8 cellular contexts compared by ENCODE assay signal in the genomic region with DNA sequence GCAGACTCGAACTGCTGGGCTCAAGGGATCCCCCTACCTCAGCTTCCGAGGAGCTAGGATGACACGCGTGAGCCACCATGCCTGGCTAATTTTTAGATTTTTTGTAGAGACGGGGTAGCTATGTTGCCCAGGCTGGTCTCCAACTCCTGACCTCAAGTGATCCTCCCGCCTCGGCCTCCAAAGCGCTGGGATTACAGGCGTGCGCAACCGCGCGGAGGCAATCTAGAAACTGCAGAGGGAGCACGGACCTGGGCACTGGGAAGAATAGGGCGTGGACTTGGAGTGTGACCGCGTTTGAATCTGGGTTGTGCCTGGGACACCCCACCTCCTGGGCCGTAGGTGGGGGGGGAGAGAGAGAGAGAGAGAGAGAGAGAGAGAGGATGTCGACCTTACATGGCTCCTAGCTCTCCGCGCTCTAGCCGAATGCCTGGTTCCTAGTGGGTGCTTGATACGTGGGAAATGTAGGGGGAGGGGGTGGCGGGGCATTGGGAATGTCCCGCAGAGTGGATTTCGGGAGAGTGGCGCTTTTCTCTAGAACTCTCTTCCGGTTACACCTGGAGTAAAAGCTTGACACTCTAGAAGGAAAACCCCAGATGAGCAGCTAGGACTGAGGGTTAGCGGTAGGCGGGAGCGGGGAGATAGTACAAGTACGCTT. TPM values are rescaled to one million over a fixed set of nuclear protein-coding genes. Genes with fewer than 3 reads are reported as not detected.
DNase-seq lines count a peak whose midpoint lies in the region; ATAC-seq lines count a peak whose summit lies in the region.

No MANE protein-coding gene starts in this region.

- peak; percentile 39 for DNase-seq in NCI-H2227 (lab: John Stamatoyannopoulos, UW; ENCODE audit: unreplicated experiment)
- no peak for DNase-seq in NCI-H2227 treated with DMSO at 0.1 percent for 48 hours (lab: John Stamatoyannopoulos, UW)
- no peak for DNase-seq in activated naive CD8-positive, alpha-beta T cell treated with anti-CD3 and anti-CD28 coated beads for 36 hours
- DNase-seq in stimulated activated naive B cell treated with anti-CD40 and anti-IgM and Interleukin-4, amounts not matched to agents 10 μg/mL and 1 μg/mL and 100 μg/mL, for 72 hours = no peak
- DNase-seq in stimulated activated naive CD4-positive, alpha-beta T cell (lab: John Stamatoyannopoulos, UW) = no peak
- DNase-seq in NCI-H2107 treated with DMSO at 0.1 percent for 48 hours (lab: John Stamatoyannopoulos, UW; ENCODE audit: unreplicated experiment) = no peak

- no peaks in the 10 kb centered on the region for H3K9me3 ChIP-seq in iPS-18c (ENCODE audit: control insufficient read depth, insufficient read depth, low read length)

- ATAC-seq in HG03064 (IDR thresholded peaks at IDR 0.05; ENCODE audit: low read depth, unreplicated experiment) = peak; percentile 3
- ATAC-seq in stimulated activated naive B cell treated with anti-CD40 and anti-IgM and Interleukin-4, amounts not matched to agents 10 μg/mL and 1 μg/mL and 100 μg/mL, for 72 hours (replicated peaks) = peak; percentile 6 to 13

- peaks cover 43% of the 10 kb centered on the region for H3K4me1 Mint-ChIP-seq in activated naive CD8-positive, alpha-beta T cell treated with anti-CD3 and anti-CD28 coated beads for 36 hours
- peaks cover 47 to 62% of the 10 kb centered on the region in 2 donors for H3K4me1 Mint-ChIP-seq in stimulated activated naive B cell treated with anti-CD40 and anti-IgM and Interleukin-4, amounts not matched to agents 10 μg/mL and 1 μg/mL and 100 μg/mL, for 72 hours

- H3K9me3 Mint-ChIP-seq in activated naive CD8-positive, alpha-beta T cell treated with anti-CD3 and anti-CD28 coated beads for 36 hours = no peaks in the 10 kb centered on the region
- no peaks in the 10 kb centered on the region for H3K9me3 Mint-ChIP-seq in stimulated activated naive B cell treated with anti-CD40 and anti-IgM and Interleukin-4, amounts not matched to agents 10 μg/mL and 1 μg/mL and 100 μg/mL, for 72 hours

- peaks cover 18% of the 10 kb centered on the region for H3K36me3 Mint-ChIP-seq in activated naive CD8-positive, alpha-beta T cell treated with anti-CD3 and anti-CD28 coated beads for 36 hours
- H3K36me3 Mint-ChIP-seq in stimulated activated naive B cell treated with anti-CD40 and anti-IgM and Interleukin-4, amounts not matched to agents 10 μg/mL and 1 μg/mL and 100 μg/mL, for 72 hours = peaks cover 37 to 46% of the 10 kb centered on the region in 2 donors

- peak overlapping the region; percentile 89 for H3K4me3 ChIP-seq in iPS-18c (ENCODE audit: insufficient read depth, low read depth, low read length)

- peak overlapping the region; percentile 89 for H3K4me3 Mint-ChIP-seq in activated naive CD8-positive, alpha-beta T cell treated with anti-CD3 and anti-CD28 coated beads for 36 hours
- peak overlapping the region; percentile 96 to 99 for H3K4me3 Mint-ChIP-seq in stimulated activated naive B cell treated with anti-CD40 and anti-IgM and Interleukin-4, amounts not matched to agents 10 μg/mL and 1 μg/mL and 100 μg/mL, for 72 hours

- H3K27ac Mint-ChIP-seq in activated naive CD8-positive, alpha-beta T cell treated with anti-CD3 and anti-CD28 coated beads for 36 hours = peak overlapping the region; percentile 88
- H3K27ac Mint-ChIP-seq in stimulated activated naive B cell treated with anti-CD40 and anti-IgM and Interleukin-4, amounts not matched to agents 10 μg/mL and 1 μg/mL and 100 μg/mL, for 72 hours = peak overlapping the region; percentile 98

- peaks cover 4% of the 10 kb centered on the region for H3K27me3 Mint-ChIP-seq in activated naive CD8-positive, alpha-beta T cell treated with anti-CD3 and anti-CD28 coated beads for 36 hours
- no peaks in the 10 kb centered on the region for H3K27me3 Mint-ChIP-seq in stimulated activated naive B cell treated with anti-CD40 and anti-IgM and Interleukin-4, amounts not matched to agents 10 μg/mL and 1 μg/mL and 100 μg/mL, for 72 hours

RNA-seq across cellular contexts. Expression of a gene that starts 1.2 kb away (rescaled TPM):
- 10 to 100 TPM; 18.0 to 18.5 TPM for total RNA-seq in activated naive CD8-positive, alpha-beta T cell treated with anti-CD3 and anti-CD28 coated beads for 36 hours
